ENCODE assay signal across 9 cellular contexts in the genomic region with DNA sequence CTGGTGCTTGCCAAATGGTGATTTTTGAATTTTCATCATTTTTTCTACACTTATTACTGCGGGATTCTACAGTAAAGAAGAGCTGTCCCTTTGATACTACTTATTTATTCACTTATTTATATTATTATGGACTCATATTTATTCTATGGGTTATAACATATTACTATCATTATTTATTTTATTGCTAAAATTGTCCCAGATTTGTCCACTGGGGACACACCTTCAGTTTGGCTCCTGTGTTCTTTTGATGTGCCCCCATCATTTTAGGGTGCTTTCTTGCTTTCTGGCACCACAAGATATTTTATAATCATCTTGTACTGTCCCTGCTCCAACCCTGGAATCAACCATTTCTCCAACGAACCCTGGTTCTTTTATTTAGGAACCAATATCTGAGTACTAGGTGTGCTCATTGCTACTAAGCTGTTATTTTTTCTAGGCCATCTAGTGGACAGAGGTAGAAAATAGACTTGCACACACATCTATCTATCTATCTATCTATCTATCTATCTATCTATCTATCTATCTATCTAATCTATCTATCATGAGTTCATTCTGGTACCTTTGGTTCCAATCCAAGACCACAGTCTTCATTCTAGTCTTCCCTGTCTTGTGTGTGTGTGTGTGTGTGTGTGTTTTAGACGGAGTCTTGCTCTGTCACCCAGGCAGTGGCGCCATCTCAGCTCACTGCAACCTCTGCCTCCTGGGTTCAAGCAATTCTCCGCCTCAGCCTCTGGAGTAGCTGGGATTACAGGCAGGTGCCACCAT. TPM values are rescaled to one million over a fixed set of nuclear protein-coding genes. Genes with fewer than 3 reads are reported as not detected.
A peak's percentile ranks its signal among the peaks of the same experiment; 100 is the strongest.
DNase-seq lines count a peak whose midpoint lies in the region; ATAC-seq and TF ChIP-seq lines count a peak whose summit lies in the region.
"Had no signal": no experiment of that assay in that cellular context is flagged by ENCODE, and none has a peak within 500 bp of the region (broad histone marks: within the 10 kb centered on the region; RNA-seq: fewer than 3 reads in every experiment).

No MANE protein-coding gene starts in this region.

- in situ Hi-C loops in GM13977 (cut with MboI; ENCODE audit: low pct_unique_long_range_greater_than_20kb, low sequenced_read_pairs, unreplicated experiment), result no loop called here

- H3K36me3 ChIP-seq in SJCRH30, result no peaks in the 10 kb centered on the region

- POLR2A ChIA-PET in AG04449 (lab: Yijun Ruan, JAX), result no interaction called here

- no peaks in the 10 kb centered on the region for H3K4me1 ChIP-seq in SJCRH30

- TF ChIP-seq CTCF in AG04449 (IDR thresholded peaks at IDR 0.05; ENCODE audit: insufficient read depth, low read length, missing control alignments) (peak; percentile 20), GM13977 (IDR thresholded peaks at IDR 0.05; ENCODE audit: extremely low read depth, insufficient read depth, missing control alignments) (peak; percentile 34)

- no peak overlapping the region for H3K27ac ChIP-seq in SJCRH30

- no peaks in the 10 kb centered on the region for H3K9me3 ChIP-seq in SJCRH30 (replicated peaks)

- CTCF ChIA-PET in AG04449 (lab: Yijun Ruan, JAX), result interaction anchor here (0.9 to 3.9 kb wide), 17 partner anchors 7 to 325 kb away, joined by 3 to 29 read pairs (median 4); a partner anchor contains a TSS

- DNase-seq in AG04449 (ENCODE audit: low read depth, low spot score) (no peak), GM13977 (ENCODE audit: low spot score) (no peak), glomerular endothelial cell (ENCODE audit: extremely low read depth, low read depth, low spot score) (peak; percentile 3), SJCRH30 (no peak), hypothalamus (lab: John Stamatoyannopoulos, UW) (no peak)
- DNase-seq: left cardiac atrium had no signal

- H3K4me3 ChIP-seq in AG04449 (ENCODE audit: low read depth, low read length) (no peak overlapping the region), SJCRH30 (no peak overlapping the region)

- ATAC-seq in SK-N-SH treated with all-trans-retinoic acid at 6 μM for 48 hours (peak; percentile 85), GM21390 (IDR thresholded peaks at IDR 0.05; ENCODE audit: unreplicated experiment) (no peak), GM19328 (IDR thresholded peaks at IDR 0.05; ENCODE audit: unreplicated experiment) (no peak)
- ATAC-seq: left cardiac atrium had no signal

- H3K27me3 ChIP-seq in SJCRH30, result no peaks in the 10 kb centered on the region

TF ChIP-seq in SK-N-SH treated with all-trans-retinoic acid at 6 μM for 48 hours, 23 proteins besides CTCF, POLR2A, EP300 and RAD21:
- TF ChIP-seq ZNF70 (CRISPR knock-in tag; IDR thresholded peaks at IDR 0.05) (no peak), OSR1 (CRISPR knock-in tag; IDR thresholded peaks at IDR 0.05) (no peak), BACH2 (CRISPR knock-in tag; IDR thresholded peaks at IDR 0.05; ENCODE audit: borderline replicate concordance) (no peak), ZNF8 (CRISPR knock-in tag; IDR thresholded peaks at IDR 0.05) (no peak), GLIS3 (CRISPR knock-in tag; IDR thresholded peaks at IDR 0.05) (no peak), ZNF565 (CRISPR knock-in tag; conservative IDR thresholded peaks at IDR 0.05; ENCODE audit: low read depth) (no peak), RARB (CRISPR knock-in tag; IDR thresholded peaks at IDR 0.05) (no peak), ISL1 (CRISPR knock-in tag; IDR thresholded peaks at IDR 0.05) (no peak)
- TF ChIP-seq, protein P1, sequence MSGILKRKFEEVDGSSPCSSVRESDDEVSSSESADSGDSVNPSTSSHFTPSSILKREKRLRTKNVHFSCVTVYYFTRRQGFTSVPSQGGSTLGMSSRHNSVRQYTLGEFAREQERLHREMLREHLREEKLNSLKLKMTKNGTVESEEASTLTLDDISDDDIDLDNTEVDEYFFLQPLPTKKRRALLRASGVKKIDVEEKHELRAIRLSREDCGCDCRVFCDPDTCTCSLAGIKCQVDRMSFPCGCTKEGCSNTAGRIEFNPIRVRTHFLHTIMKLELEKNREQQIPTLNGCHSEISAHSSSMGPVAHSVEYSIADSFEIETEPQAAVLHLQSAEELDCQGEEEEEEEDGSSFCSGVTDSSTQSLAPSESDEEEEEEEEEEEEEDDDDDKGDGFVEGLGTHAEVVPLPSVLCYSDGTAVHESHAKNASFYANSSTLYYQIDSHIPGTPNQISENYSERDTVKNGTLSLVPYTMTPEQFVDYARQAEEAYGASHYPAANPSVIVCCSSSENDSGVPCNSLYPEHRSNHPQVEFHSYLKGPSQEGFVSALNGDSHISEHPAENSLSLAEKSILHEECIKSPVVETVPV (CRISPR knock-in tag; IDR thresholded peaks at IDR 0.05), result no peak
- TF ChIP-seq, protein P2, sequence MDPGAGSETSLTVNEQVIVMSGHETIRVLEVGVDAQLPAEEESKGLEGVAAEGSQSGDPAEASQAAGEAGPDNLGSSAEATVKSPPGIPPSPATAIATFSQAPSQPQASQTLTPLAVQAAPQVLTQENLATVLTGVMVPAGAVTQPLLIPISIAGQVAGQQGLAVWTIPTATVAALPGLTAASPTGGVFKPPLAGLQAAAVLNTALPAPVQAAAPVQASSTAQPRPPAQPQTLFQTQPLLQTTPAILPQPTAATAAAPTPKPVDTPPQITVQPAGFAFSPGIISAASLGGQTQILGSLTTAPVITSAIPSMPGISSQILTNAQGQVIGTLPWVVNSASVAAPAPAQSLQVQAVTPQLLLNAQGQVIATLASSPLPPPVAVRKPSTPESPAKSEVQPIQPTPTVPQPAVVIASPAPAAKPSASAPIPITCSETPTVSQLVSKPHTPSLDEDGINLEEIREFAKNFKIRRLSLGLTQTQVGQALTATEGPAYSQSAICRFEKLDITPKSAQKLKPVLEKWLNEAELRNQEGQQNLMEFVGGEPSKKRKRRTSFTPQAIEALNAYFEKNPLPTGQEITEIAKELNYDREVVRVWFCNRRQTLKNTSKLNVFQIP (CRISPR knock-in tag; IDR thresholded peaks at IDR 0.05; ENCODE audit: borderline replicate concordance, low read depth), result no peak
- TF ChIP-seq, protein P3, sequence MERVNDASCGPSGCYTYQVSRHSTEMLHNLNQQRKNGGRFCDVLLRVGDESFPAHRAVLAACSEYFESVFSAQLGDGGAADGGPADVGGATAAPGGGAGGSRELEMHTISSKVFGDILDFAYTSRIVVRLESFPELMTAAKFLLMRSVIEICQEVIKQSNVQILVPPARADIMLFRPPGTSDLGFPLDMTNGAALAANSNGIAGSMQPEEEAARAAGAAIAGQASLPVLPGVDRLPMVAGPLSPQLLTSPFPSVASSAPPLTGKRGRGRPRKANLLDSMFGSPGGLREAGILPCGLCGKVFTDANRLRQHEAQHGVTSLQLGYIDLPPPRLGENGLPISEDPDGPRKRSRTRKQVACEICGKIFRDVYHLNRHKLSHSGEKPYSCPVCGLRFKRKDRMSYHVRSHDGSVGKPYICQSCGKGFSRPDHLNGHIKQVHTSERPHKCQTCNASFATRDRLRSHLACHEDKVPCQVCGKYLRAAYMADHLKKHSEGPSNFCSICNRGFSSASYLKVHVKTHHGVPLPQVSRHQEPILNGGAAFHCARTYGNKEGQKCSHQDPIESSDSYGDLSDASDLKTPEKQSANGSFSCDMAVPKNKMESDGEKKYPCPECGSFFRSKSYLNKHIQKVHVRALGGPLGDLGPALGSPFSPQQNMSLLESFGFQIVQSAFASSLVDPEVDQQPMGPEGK (CRISPR knock-in tag; IDR thresholded peaks at IDR 0.05; ENCODE audit: borderline replicate concordance), result no peak

RNA-seq across cellular contexts. Expression of a gene that starts 16.0 kb away (rescaled TPM):
- total RNA-seq in glomerular endothelial cell, result 0.18 TPM in 1 of 2 replicates, not detected in the other
- not detected in 2 replicates for total RNA-seq in SJCRH30 (2014; rRNA removed; shearing (Covaris generic))

RNA-seq across cellular contexts. Expression of a gene that starts 32.5 kb away (rescaled TPM):
- not detected in 2 replicates for total RNA-seq in glomerular endothelial cell
- total RNA-seq in SJCRH30 (2014; rRNA removed; shearing (Covaris generic)), result 0.08 and 0.10 TPM in 2 replicates

RNA-seq across cellular contexts. Expression of a gene that starts 48.5 kb away (rescaled TPM):
- 3.1 and 7.8 TPM in 2 replicates for total RNA-seq in glomerular endothelial cell
- 2.7 and 2.8 TPM in 2 replicates for total RNA-seq in SJCRH30 (2014; rRNA removed; shearing (Covaris generic))
